15 cellular contexts compared by ENCODE assay signal in genomic region chr19:3816566-3817218, GRCh38. TPM values are rescaled to one million over a fixed set of nuclear protein-coding genes. Genes with fewer than 3 reads are reported as not detected.
DNase-seq lines count a peak whose midpoint lies in the region; ATAC-seq and TF ChIP-seq lines count a peak whose summit lies in the region.
"Had no signal": no experiment of that assay in that cellular context is flagged by ENCODE, and none has a peak within 500 bp of the region (broad histone marks: within the 10 kb centered on the region; RNA-seq: fewer than 3 reads in every experiment).

No MANE protein-coding gene starts in this region.

- no peaks in the 10 kb centered on the region for H3K9me3 Mint-ChIP-seq in endodermal cell
- H3K9me3 Mint-ChIP-seq: CD8-positive, alpha-beta memory T cell had no signal

- H3K9me3 ChIP-seq in Karpas-422 (ENCODE audit: low read length) (no peaks in the 10 kb centered on the region), endodermal cell (ENCODE audit: control insufficient read depth, low read length) (no peaks in the 10 kb centered on the region), tibial artery (no peaks in the 10 kb centered on the region)
- H3K9me3 ChIP-seq: A549, BE2C had no signal

- H3K36me3 Mint-ChIP-seq in endodermal cell (ENCODE audit: low read depth): no peaks in the 10 kb centered on the region
- H3K36me3 Mint-ChIP-seq: CD8-positive, alpha-beta memory T cell had no signal

- TF ChIP-seq CTCF in endodermal cell (conservative IDR thresholded peaks at IDR 0.05) (no peak), tibial artery (IDR thresholded peaks at IDR 0.05) (no peak)

- no peak overlapping the region for H3K9ac ChIP-seq in Karpas-422 (ENCODE audit: low read length)
- H3K9ac ChIP-seq in endodermal cell (ENCODE audit: extremely low read depth, low read length, poor library complexity, severe bottlenecking): no peak overlapping the region

- ATAC-seq in GM18517 (IDR thresholded peaks at IDR 0.05; ENCODE audit: unreplicated experiment): no peak
- ATAC-seq: A549, HCT116 had no signal

- no peak overlapping the region for H3K27ac Mint-ChIP-seq in endodermal cell

- no peaks in the 10 kb centered on the region for H3K79me2 ChIP-seq in Karpas-422 (ENCODE audit: low read length)

- no peaks in the 10 kb centered on the region for H3K9me2 ChIP-seq in Karpas-422 (replicated peaks; ENCODE audit: insufficient read depth, low read length)

- H3K4me3 ChIP-seq in Karpas-422 (ENCODE audit: low read length) (no peak overlapping the region), endodermal cell (ENCODE audit: low read length) (no peak overlapping the region), tibial artery (no peak overlapping the region)
- H3K4me3 ChIP-seq: A549 had no signal

- H3K4me3 Mint-ChIP-seq in endodermal cell: no peak overlapping the region
- H3K4me3 Mint-ChIP-seq: CD8-positive, alpha-beta memory T cell had no signal

- no peak overlapping the region for H3K4me2 ChIP-seq in Karpas-422 (ENCODE audit: low read depth, low read length, poor library complexity, severe bottlenecking)
- H3K4me2 ChIP-seq: A549 had no signal

- H3K27me3 ChIP-seq in Karpas-422 (ENCODE audit: low read length): no peaks in the 10 kb centered on the region
- no peaks in the 10 kb centered on the region for H3K27me3 ChIP-seq in endodermal cell (ENCODE audit: control insufficient read depth, insufficient read depth, low read length, poor library complexity, severe bottlenecking)
- H3K27me3 ChIP-seq in tibial artery: peaks cover 0 to 43% of the 10 kb centered on the region in 2 donors
- H3K27me3 ChIP-seq: BE2C had no signal

- H3K4me1 ChIP-seq in Karpas-422 (ENCODE audit: low read length) (no peaks in the 10 kb centered on the region), endodermal cell (ENCODE audit: control insufficient read depth, insufficient read depth, low read length) (no peaks in the 10 kb centered on the region), tibial artery (peaks cover 0 to 11% (median 0%) of the 10 kb centered on the region in 4 donors)
- H3K4me1 ChIP-seq: BE2C had no signal

- 93 to 94% methylated on average over 45 of the region's 45 CpGs for WGBS in endodermal cell (ENCODE audit: insufficient coverage in 1 of 2, insufficient read length in 1 of 2), 2 experiments

- H2AFZ ChIP-seq in Karpas-422 (ENCODE audit: low read length): no peak overlapping the region

- H3K27ac ChIP-seq in Karpas-422 (ENCODE audit: low read length) (no peak overlapping the region), endodermal cell (ENCODE audit: low read depth, low read length) (no peak overlapping the region), tibial artery (no peak overlapping the region)
- H3K27ac ChIP-seq: A549 had no signal

- intact Hi-C loops in tibial artery (cut with DNase I; ENCODE audit: low total_unique reads): no loop called here

- peaks cover under 1% of the 10 kb centered on the region for H3K27me3 Mint-ChIP-seq in endodermal cell (ENCODE audit: insufficient read depth)
- H3K27me3 Mint-ChIP-seq: CD8-positive, alpha-beta memory T cell had no signal

- H3K4me1 Mint-ChIP-seq in endodermal cell: no peaks in the 10 kb centered on the region

- DNase-seq in Karpas-422 (peak; percentile 14), endodermal cell (peak; percentile 40), SIG-M5 (lab: John Stamatoyannopoulos, UW) (no peak), tibial artery (no peak)
- DNase-seq: BE2C; CD8-positive, alpha-beta memory T cell; DMS53; GF-D8; IMR-90; KG1 had no signal

- peaks cover 32% of the 10 kb centered on the region; the same call in 1 of the 2 replicates for H4K20me1 ChIP-seq in Karpas-422 (ENCODE audit: insufficient read depth, low read depth, low read length)

- H3K36me3 ChIP-seq in Karpas-422 (ENCODE audit: insufficient read depth, low read length) (no peaks in the 10 kb centered on the region), endodermal cell (ENCODE audit: control insufficient read depth, insufficient read depth, low read length) (no peaks in the 10 kb centered on the region), tibial artery (no peaks in the 10 kb centered on the region)
- H3K36me3 ChIP-seq: BE2C had no signal

RNA-seq across cellular contexts. Expression of gene MATK, which starts 30.5 kb away (rescaled TPM):
- not detected in 2 replicates for total RNA-seq in Karpas-422 (2014; rRNA removed; shearing (Covaris generic); ENCODE audit: low replicate concordance)
- total RNA-seq in endodermal cell: 1 to 10 TPM; 5.7 to 5.8 TPM
- polyA plus RNA-seq in endodermal cell (2013, experiment 1 of 2): 2.2 TPM
- polyA plus RNA-seq in endodermal cell (2013, experiment 2 of 2): 1.4 TPM
- total RNA-seq: IMR-90 had no signal
- polyA plus RNA-seq: AG04450, IMR-90 had no signal

RNA-seq across cellular contexts. Expression of gene RAX2, which starts 44.7 kb away (rescaled TPM):
- not detected in 2 replicates for total RNA-seq in Karpas-422 (2014; rRNA removed; shearing (Covaris generic); ENCODE audit: low replicate concordance)
- not detected for total RNA-seq in endodermal cell
- not detected for polyA plus RNA-seq in endodermal cell (2013, experiment 1 of 2)
- not detected for polyA plus RNA-seq in endodermal cell (2013, experiment 2 of 2)
- total RNA-seq: CD8-positive, alpha-beta memory T cell; H4; IMR-90 had no signal
- polyA plus RNA-seq: A549; AG04450; CD8-positive, alpha-beta memory T cell; IMR-90 had no signal

RNA-seq across cellular contexts. Expression of gene ZFR2, which starts 52.1 kb away (rescaled TPM):
- not detected in 2 replicates for total RNA-seq in Karpas-422 (2014; rRNA removed; shearing (Covaris generic); ENCODE audit: low replicate concordance)
- total RNA-seq in endodermal cell: 10 to 100 TPM; 16.4 to 24.6 TPM
- 13.9 TPM for polyA plus RNA-seq in endodermal cell (2013, experiment 1 of 2)
- polyA plus RNA-seq in endodermal cell (2013, experiment 2 of 2): 12.6 TPM
- total RNA-seq: H4, IMR-90 had no signal
- polyA plus RNA-seq: AG04450 had no signal

RNA-seq across cellular contexts. Expression of gene MRPL54, which starts 54.2 kb away (rescaled TPM):
- 44.2 and 76.7 TPM in 2 replicates for total RNA-seq in Karpas-422 (2014; rRNA removed; shearing (Covaris generic); ENCODE audit: low replicate concordance)
- 10 to 100 TPM; 38.1 to 38.9 TPM for total RNA-seq in endodermal cell
- 41.9 TPM for polyA plus RNA-seq in endodermal cell (2013, experiment 1 of 2)
- 32.2 TPM for polyA plus RNA-seq in endodermal cell (2013, experiment 2 of 2)

RNA-seq across cellular contexts. Expression of gene APBA3, which starts 55.2 kb away (rescaled TPM):
- total RNA-seq in Karpas-422 (2014; rRNA removed; shearing (Covaris generic); ENCODE audit: low replicate concordance): 14.7 and 55.0 TPM in 2 replicates
- total RNA-seq in endodermal cell: 10 to 100 TPM; 27.5 to 42.2 TPM
- polyA plus RNA-seq in endodermal cell (2013, experiment 1 of 2): 23.5 TPM
- 22.8 TPM for polyA plus RNA-seq in endodermal cell (2013, experiment 2 of 2)

Comparison
In these comparisons a context has a peak if more than half of its experiments do, and no peak if none do; other contexts are left out.
1. DNase-seq: peak in Karpas-422 (single experiment) and endodermal cell (single experiment); none in SIG-M5 (single experiment) and tibial artery (0 of 2).
2. RNA of gene ZFR2, which starts 52.1 kb away (total RNA-seq): 16.4 to 24.6 TPM in endodermal cell; not detected in Karpas-422; every median in the first group is over 10 times any median in the second.